Comparison of ENCODE assay signal across 32 cellular contexts in the genomic region with DNA sequence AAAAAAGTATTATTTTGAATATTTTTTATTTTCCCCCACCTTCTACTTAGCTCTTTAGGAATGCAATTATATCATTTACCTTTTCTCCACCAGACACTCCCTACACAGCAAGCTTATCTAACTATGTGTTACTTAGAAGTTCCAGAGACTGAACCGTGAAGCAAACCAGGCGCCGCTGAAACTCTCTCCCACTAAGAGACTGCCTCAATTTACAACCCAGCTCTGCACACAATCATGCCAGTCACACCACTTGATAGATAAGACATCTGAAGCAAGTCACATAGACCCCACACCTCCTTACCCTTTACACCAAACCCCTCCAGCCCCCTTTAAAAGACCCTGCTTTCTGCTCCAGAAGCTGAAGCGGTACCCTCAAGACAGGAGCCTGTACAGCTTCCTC.
"Had no signal": no experiment of that assay in that cellular context is flagged by ENCODE, and none has a peak within 500 bp of the region (broad histone marks: within the 10 kb centered on the region; RNA-seq: fewer than 3 reads in every experiment).

No MANE protein-coding gene starts in this region.

- H3K36me3 Mint-ChIP-seq: activated CD8-positive, alpha-beta memory T cell treated with anti-CD3 and anti-CD28 coated beads, Interleukin-2, amount 10 ng/mL, durations not matched to agents 7 days and 5 days; activated naive CD4-positive, alpha-beta T cell treated with anti-CD3 and anti-CD28 coated beads, Interleukin-2, amount 10 ng/mL, durations not matched to agents 7 days and 5 days; activated naive CD4-positive, alpha-beta T cell treated with anti-CD3 and anti-CD28 coated beads, Interleukin-2, amount 50 U/mL, for 72 hours; activated naive CD8-positive, alpha-beta T cell treated with anti-CD3 and anti-CD28 coated beads, Interleukin-2, amount 10 ng/mL, durations not matched to agents 7 days and 5 days; brain had no signal

- H3K36me3 ChIP-seq: ascending aorta, breast epithelium had no signal

- H3K27ac Mint-ChIP-seq: activated CD4-positive, alpha-beta T cell treated with anti-CD3 and anti-CD28 coated beads for 36 hours; activated CD4-positive, alpha-beta T cell treated with anti-CD3 and anti-CD28 coated beads, Interleukin-2, amount 10 ng/mL, durations not matched to agents 7 days and 5 days; activated CD8-positive, alpha-beta memory T cell treated with anti-CD3 and anti-CD28 coated beads, Interleukin-2, amount 10 ng/mL, durations not matched to agents 7 days and 5 days; activated CD8-positive, alpha-beta T cell treated with anti-CD3 and anti-CD28 coated beads for 36 hours; activated naive CD4-positive, alpha-beta T cell treated with anti-CD3 and anti-CD28 coated beads, Interleukin-2, amount 10 ng/mL, durations not matched to agents 7 days and 5 days; activated naive CD4-positive, alpha-beta T cell treated with anti-CD3 and anti-CD28 coated beads, Interleukin-2, amount 50 U/mL, for 72 hours; activated naive CD8-positive, alpha-beta T cell treated with anti-CD3 and anti-CD28 coated beads, Interleukin-2, amount 10 ng/mL, durations not matched to agents 7 days and 5 days; activated T-cell treated with anti-CD3 and anti-CD28 coated beads, Interleukin-2, amount 50 U/mL, for 24 hours; activated T-cell treated with anti-CD3 and anti-CD28 coated beads, Interleukin-2, amount 50 U/mL, for 72 hours; brain; dendritic cell treated with granulocyte-macrophage colony-stimulating factor and Interleukin-4, amounts not matched to agents 40 ng/mL and 50 ng/mL, for 4 days; endodermal cell; T-helper 17 cell; T-helper 2 cell treated with Interferon-gamma antibody and Interleukin-4, amounts not matched to agents 5 μg/mL and 100 μg/mL, for 36 hours had no signal

- H3K4me3 Mint-ChIP-seq: activated CD4-positive, alpha-beta T cell treated with anti-CD3 and anti-CD28 coated beads for 36 hours; activated CD4-positive, alpha-beta T cell treated with anti-CD3 and anti-CD28 coated beads, Interleukin-2, amount 10 ng/mL, durations not matched to agents 7 days and 5 days; activated CD8-positive, alpha-beta memory T cell treated with anti-CD3 and anti-CD28 coated beads, Interleukin-2, amount 10 ng/mL, durations not matched to agents 7 days and 5 days; activated CD8-positive, alpha-beta T cell treated with anti-CD3 and anti-CD28 coated beads for 36 hours; activated naive CD4-positive, alpha-beta T cell treated with anti-CD3 and anti-CD28 coated beads, Interleukin-2, amount 10 ng/mL, durations not matched to agents 7 days and 5 days; activated naive CD8-positive, alpha-beta T cell treated with anti-CD3 and anti-CD28 coated beads, Interleukin-2, amount 10 ng/mL, durations not matched to agents 7 days and 5 days; activated T-cell treated with anti-CD3 and anti-CD28 coated beads, Interleukin-2, amount 50 U/mL, for 24 hours; activated T-cell treated with anti-CD3 and anti-CD28 coated beads, Interleukin-2, amount 50 U/mL, for 72 hours; brain; central memory CD8-positive, alpha-beta T cell; dendritic cell treated with granulocyte-macrophage colony-stimulating factor and Interleukin-4, amounts not matched to agents 40 ng/mL and 50 ng/mL, for 4 days; endodermal cell; T-helper 17 cell; T-helper 2 cell treated with Interferon-gamma antibody and Interleukin-4, amounts not matched to agents 5 μg/mL and 100 μg/mL, for 36 hours had no signal

- H3K9me3 Mint-ChIP-seq: activated CD4-positive, alpha-beta T cell treated with anti-CD3 and anti-CD28 coated beads, Interleukin-2, amount 10 ng/mL, durations not matched to agents 7 days and 5 days; activated CD8-positive, alpha-beta T cell treated with anti-CD3 and anti-CD28 coated beads for 36 hours; activated naive CD4-positive, alpha-beta T cell treated with anti-CD3 and anti-CD28 coated beads, Interleukin-2, amount 10 ng/mL, durations not matched to agents 7 days and 5 days; activated naive CD4-positive, alpha-beta T cell treated with anti-CD3 and anti-CD28 coated beads, Interleukin-2, amount 50 U/mL, for 72 hours; activated T-cell treated with anti-CD3 and anti-CD28 coated beads, Interleukin-2, amount 50 U/mL, for 24 hours; activated T-cell treated with anti-CD3 and anti-CD28 coated beads, Interleukin-2, amount 50 U/mL, for 72 hours; central memory CD8-positive, alpha-beta T cell; dendritic cell treated with granulocyte-macrophage colony-stimulating factor and Interleukin-4, amounts not matched to agents 40 ng/mL and 50 ng/mL, for 4 days; endodermal cell; T-helper 2 cell treated with Interferon-gamma antibody and Interleukin-4, amounts not matched to agents 5 μg/mL and 100 μg/mL, for 36 hours had no signal

- H3K27me3 Mint-ChIP-seq: activated CD4-positive, alpha-beta T cell treated with anti-CD3 and anti-CD28 coated beads for 36 hours; activated CD8-positive, alpha-beta T cell treated with anti-CD3 and anti-CD28 coated beads for 36 hours; activated T-cell treated with anti-CD3 and anti-CD28 coated beads, Interleukin-2, amount 50 U/mL, for 24 hours; central memory CD8-positive, alpha-beta T cell had no signal

- H3K9me3 ChIP-seq: ascending aorta, breast epithelium had no signal

- ATAC-seq: activated CD4-positive, alpha-beta T cell treated with anti-CD3 and anti-CD28 coated beads for 36 hours; activated CD8-positive, alpha-beta memory T cell treated with anti-CD3 and anti-CD28 coated beads, Interleukin-2, amount 10 ng/mL, durations not matched to agents 7 days and 5 days; activated CD8-positive, alpha-beta T cell treated with anti-CD3 and anti-CD28 coated beads for 36 hours; activated naive CD4-positive, alpha-beta T cell treated with anti-CD3 and anti-CD28 coated beads, Interleukin-2, amount 50 U/mL, for 72 hours; activated T-cell treated with anti-CD3 and anti-CD28 coated beads, Interleukin-2, amount 50 U/mL, for 72 hours; esophagus mucosa; T-helper 17 cell had no signal

- H3K27me3 ChIP-seq: ascending aorta, breast epithelium, dorsolateral prefrontal cortex had no signal

- DNase-seq: activated CD4-positive, alpha-beta T cell treated with anti-CD3 and anti-CD28 coated beads for 36 hours; activated CD4-positive, alpha-beta T cell treated with anti-CD3 and anti-CD28 coated beads, Interleukin-2, amount 10 ng/mL, durations not matched to agents 7 days and 5 days; activated CD4-positive, alpha-beta T cell treated with anti-CD3 and anti-CD28 coated beads, Interleukin-2, amount 50 U/mL, for 48 hours; activated CD4-positive, CD25-positive, alpha-beta regulatory T cell; activated CD4-positive, CD25-positive, alpha-beta regulatory T cell treated with anti-CD3 and anti-CD28 coated beads, Interleukin-2, amount 50 U/mL, for 72 hours; activated CD8-positive, alpha-beta memory T cell treated with anti-CD3 and anti-CD28 coated beads, Interleukin-2, amount 10 ng/mL, durations not matched to agents 7 days and 5 days; activated CD8-positive, alpha-beta memory T cell treated with anti-CD3 and anti-CD28 coated beads, Interleukin-2, amount 50 U/mL, for 4 hours; activated CD8-positive, alpha-beta T cell treated with anti-CD3 and anti-CD28 coated beads for 36 hours; activated gamma-delta T cell; activated naive CD4-positive, alpha-beta T cell; activated naive CD4-positive, alpha-beta T cell treated with anti-CD3 and anti-CD28 coated beads, Interleukin-2, amount 10 ng/mL, durations not matched to agents 7 days and 5 days; activated naive CD8-positive, alpha-beta T cell treated with anti-CD3 and anti-CD28 coated beads, Interleukin-2, amount 10 ng/mL, durations not matched to agents 7 days and 5 days; activated T-cell treated with anti-CD3 and anti-CD28 coated beads for 4 hours; activated T-cell treated with anti-CD3 and anti-CD28 coated beads, Interleukin-2, amount 50 U/mL, for 24 hours; activated T-cell treated with anti-CD3 and anti-CD28 coated beads, Interleukin-2, amount 50 U/mL, for 72 hours; dorsolateral prefrontal cortex; effector memory CD4-positive, alpha-beta T cell; endodermal cell; foreskin fibroblast; head of caudate nucleus; T-helper 1 cell; T-helper 17 cell; T1000 had no signal

- H3K4me1 Mint-ChIP-seq: activated CD4-positive, alpha-beta T cell treated with anti-CD3 and anti-CD28 coated beads for 36 hours; activated CD4-positive, alpha-beta T cell treated with anti-CD3 and anti-CD28 coated beads, Interleukin-2, amount 10 ng/mL, durations not matched to agents 7 days and 5 days; activated CD8-positive, alpha-beta memory T cell treated with anti-CD3 and anti-CD28 coated beads, Interleukin-2, amount 10 ng/mL, durations not matched to agents 7 days and 5 days; activated naive CD4-positive, alpha-beta T cell treated with anti-CD3 and anti-CD28 coated beads, Interleukin-2, amount 10 ng/mL, durations not matched to agents 7 days and 5 days; activated naive CD8-positive, alpha-beta T cell treated with anti-CD3 and anti-CD28 coated beads, Interleukin-2, amount 10 ng/mL, durations not matched to agents 7 days and 5 days; central memory CD8-positive, alpha-beta T cell; T-helper 17 cell had no signal

- H3K27ac ChIP-seq: ascending aorta, breast epithelium, coronary artery, dorsolateral prefrontal cortex had no signal

- H3K4me3 ChIP-seq: ascending aorta, breast epithelium, coronary artery, dorsolateral prefrontal cortex had no signal

- H3K4me1 ChIP-seq: ascending aorta, breast epithelium had no signal
